ENCODE assay signal across 1 cellular context in the genomic region with DNA sequence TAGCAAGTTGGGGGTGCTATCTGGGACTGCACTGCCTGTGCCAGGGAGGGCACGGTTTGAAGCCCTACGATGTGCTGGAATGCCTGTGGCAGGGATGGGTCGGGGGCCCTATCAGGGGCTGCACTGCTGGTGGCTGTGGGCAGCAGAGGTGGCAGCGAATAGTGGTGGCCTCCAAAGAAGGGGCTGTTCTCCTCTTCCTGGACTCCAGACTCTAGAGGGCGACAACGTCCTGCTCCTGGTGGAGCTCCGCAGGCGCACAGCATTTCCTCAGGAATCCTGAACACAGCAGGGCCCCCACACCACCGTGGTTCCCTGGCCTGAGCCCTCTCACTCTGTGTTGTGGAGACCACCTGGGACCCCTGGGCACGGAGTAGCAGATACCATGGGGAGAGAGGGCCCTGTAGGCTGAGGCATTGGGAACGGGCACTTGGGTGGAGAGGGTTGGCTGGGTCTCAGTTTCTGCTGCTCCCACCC.
TF ChIP-seq lines count a peak whose summit lies in the region.

No MANE protein-coding gene starts in this region.

TF ChIP-seq in GM12878, 131 proteins besides CTCF, POLR2A, EP300 and RAD21:
- TF ChIP-seq, protein P1, sequence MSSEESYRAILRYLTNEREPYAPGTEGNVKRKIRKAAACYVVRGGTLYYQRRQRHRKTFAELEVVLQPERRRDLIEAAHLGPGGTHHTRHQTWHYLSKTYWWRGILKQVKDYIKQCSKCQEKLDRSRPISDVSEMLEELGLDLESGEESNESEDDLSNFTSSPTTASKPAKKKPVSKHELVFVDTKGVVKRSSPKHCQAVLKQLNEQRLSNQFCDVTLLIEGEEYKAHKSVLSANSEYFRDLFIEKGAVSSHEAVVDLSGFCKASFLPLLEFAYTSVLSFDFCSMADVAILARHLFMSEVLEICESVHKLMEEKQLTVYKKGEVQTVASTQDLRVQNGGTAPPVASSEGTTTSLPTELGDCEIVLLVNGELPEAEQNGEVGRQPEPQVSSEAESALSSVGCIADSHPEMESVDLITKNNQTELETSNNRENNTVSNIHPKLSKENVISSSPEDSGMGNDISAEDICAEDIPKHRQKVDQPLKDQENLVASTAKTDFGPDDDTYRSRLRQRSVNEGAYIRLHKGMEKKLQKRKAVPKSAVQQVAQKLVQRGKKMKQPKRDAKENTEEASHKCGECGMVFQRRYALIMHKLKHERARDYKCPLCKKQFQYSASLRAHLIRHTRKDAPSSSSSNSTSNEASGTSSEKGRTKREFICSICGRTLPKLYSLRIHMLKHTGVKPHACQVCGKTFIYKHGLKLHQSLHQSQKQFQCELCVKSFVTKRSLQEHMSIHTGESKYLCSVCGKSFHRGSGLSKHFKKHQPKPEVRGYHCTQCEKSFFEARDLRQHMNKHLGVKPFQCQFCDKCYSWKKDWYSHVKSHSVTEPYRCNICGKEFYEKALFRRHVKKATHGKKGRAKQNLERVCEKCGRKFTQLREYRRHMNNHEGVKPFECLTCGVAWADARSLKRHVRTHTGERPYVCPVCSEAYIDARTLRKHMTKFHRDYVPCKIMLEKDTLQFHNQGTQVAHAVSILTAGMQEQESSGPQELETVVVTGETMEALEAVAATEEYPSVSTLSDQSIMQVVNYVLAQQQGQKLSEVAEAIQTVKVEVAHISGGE (CRISPR knock-in tag; IDR thresholded peaks at IDR 0.05) = no peak
- TF ChIP-seq SMC3 (IDR thresholded peaks at IDR 0.05; ENCODE audit: borderline replicate concordance, low read length) = peak; percentile 47
- TF ChIP-seq, protein P2, sequence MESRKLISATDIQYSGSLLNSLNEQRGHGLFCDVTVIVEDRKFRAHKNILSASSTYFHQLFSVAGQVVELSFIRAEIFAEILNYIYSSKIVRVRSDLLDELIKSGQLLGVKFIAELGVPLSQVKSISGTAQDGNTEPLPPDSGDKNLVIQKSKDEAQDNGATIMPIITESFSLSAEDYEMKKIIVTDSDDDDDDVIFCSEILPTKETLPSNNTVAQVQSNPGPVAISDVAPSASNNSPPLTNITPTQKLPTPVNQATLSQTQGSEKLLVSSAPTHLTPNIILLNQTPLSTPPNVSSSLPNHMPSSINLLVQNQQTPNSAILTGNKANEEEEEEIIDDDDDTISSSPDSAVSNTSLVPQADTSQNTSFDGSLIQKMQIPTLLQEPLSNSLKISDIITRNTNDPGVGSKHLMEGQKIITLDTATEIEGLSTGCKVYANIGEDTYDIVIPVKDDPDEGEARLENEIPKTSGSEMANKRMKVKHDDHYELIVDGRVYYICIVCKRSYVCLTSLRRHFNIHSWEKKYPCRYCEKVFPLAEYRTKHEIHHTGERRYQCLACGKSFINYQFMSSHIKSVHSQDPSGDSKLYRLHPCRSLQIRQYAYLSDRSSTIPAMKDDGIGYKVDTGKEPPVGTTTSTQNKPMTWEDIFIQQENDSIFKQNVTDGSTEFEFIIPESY (IDR thresholded peaks at IDR 0.05) = peak; percentile 57; the same call in 1 of the 2 replicates
- no peak for TF ChIP-seq GATAD2B (conservative IDR thresholded peaks at IDR 0.05; ENCODE audit: low read depth)
- no peak for TF ChIP-seq KAT2A (conservative IDR thresholded peaks at IDR 0.05; ENCODE audit: control insufficient read depth, low read depth, low read length)
